In genomic region chr7:101166909-101167644, GRCh38 we compare ENCODE assay signal across 12 cellular contexts. TPM values are rescaled to one million over a fixed set of nuclear protein-coding genes. Genes with fewer than 3 reads are reported as not detected.
DNase-seq lines count a peak whose midpoint lies in the region; ATAC-seq and TF ChIP-seq lines count a peak whose summit lies in the region.
"Had no signal": no experiment of that assay in that cellular context is flagged by ENCODE, and none has a peak within 500 bp of the region (broad histone marks: within the 10 kb centered on the region; RNA-seq: fewer than 3 reads in every experiment).

No MANE protein-coding gene starts in this region.

- H3K23ac ChIP-seq in mesenchymal stem cell (ENCODE audit: low read length in 2 of 2): peak overlapping the region in 1 of 2 experiments; percentile 43

- no peak overlapping the region for H2BK5ac ChIP-seq in mesenchymal stem cell (ENCODE audit: low read depth, low read length, poor library complexity, severe bottlenecking)

- peaks cover 98% of the 10 kb centered on the region for H3K27me3 Mint-ChIP-seq in stimulated activated naive CD8-positive, alpha-beta T cell treated with anti-CD3 and anti-CD28 coated beads, Interleukin-15, amount 100 ng/mL, for 72 hours
- H3K27me3 Mint-ChIP-seq in naive thymus-derived CD4-positive, alpha-beta T cell: peaks cover 66 to 84% (median 71%) of the 10 kb centered on the region in 5 donors

- H3K14ac ChIP-seq in mesenchymal stem cell (ENCODE audit: low read length in 2 of 2): no peak overlapping the region

- no peak overlapping the region for H3K4ac ChIP-seq in mesenchymal stem cell (ENCODE audit: low read depth in 1 of 2, low read length in 2 of 2)

- H3K9me2 ChIP-seq in Karpas-422 (replicated peaks; ENCODE audit: insufficient read depth, low read length): no peaks in the 10 kb centered on the region

- H3K27ac Mint-ChIP-seq in stimulated activated naive CD8-positive, alpha-beta T cell treated with anti-CD3 and anti-CD28 coated beads, Interleukin-15, amount 100 ng/mL, for 72 hours: no peak overlapping the region
- H3K27ac Mint-ChIP-seq in naive thymus-derived CD4-positive, alpha-beta T cell: no peak overlapping the region

- no peak overlapping the region for H2BK12ac ChIP-seq in mesenchymal stem cell (ENCODE audit: low read length in 2 of 2)

- H3K79me2 ChIP-seq in Karpas-422 (ENCODE audit: low read length): 0 out of 2 replicates have a peak, but pooled peaks cover 5% of the 10 kb centered on the region

- no peak overlapping the region for H2BK120ac ChIP-seq in mesenchymal stem cell (ENCODE audit: low read depth, low read length)

- no peaks in the 10 kb centered on the region for H3K9me3 Mint-ChIP-seq in stimulated activated naive CD8-positive, alpha-beta T cell treated with anti-CD3 and anti-CD28 coated beads, Interleukin-15, amount 100 ng/mL, for 72 hours
- peaks cover 0 to 11% (median 0%) of the 10 kb centered on the region in 11 donors for H3K9me3 Mint-ChIP-seq in naive thymus-derived CD4-positive, alpha-beta T cell

- no peak overlapping the region for H4K91ac ChIP-seq in mesenchymal stem cell (ENCODE audit: low read length)

- 2% methylated on average over 12 of the region's 19 CpGs for WGBS in mesenchymal stem cell

- H4K8ac ChIP-seq in mesenchymal stem cell (ENCODE audit: low read length): no peak overlapping the region

- H3K27ac ChIP-seq in Karpas-422 (ENCODE audit: low read length) (no peak overlapping the region), mesenchymal stem cell (ENCODE audit: low read length, poor library complexity, severe bottlenecking) (no peak overlapping the region)
- H3K27ac ChIP-seq in naive thymus-derived CD4-positive, alpha-beta T cell (ENCODE audit: low read depth, low read length): no peak overlapping the region
- H3K27ac ChIP-seq: spleen had no signal

- H3K4me3 ChIP-seq in fibroblast of mammary gland (ENCODE audit: control insufficient read depth, low read depth, low read length) (no peak overlapping the region), Karpas-422 (ENCODE audit: low read length) (no peak overlapping the region), mesenchymal stem cell (ENCODE audit: insufficient read depth in 1 of 2, low read depth in 1 of 2, low read length in 2 of 2) (no peak overlapping the region)
- no peak overlapping the region for H3K4me3 ChIP-seq in naive thymus-derived CD4-positive, alpha-beta T cell (ENCODE audit: low read length)
- H3K4me3 ChIP-seq: spleen had no signal

- H3K4me1 Mint-ChIP-seq in stimulated activated naive CD8-positive, alpha-beta T cell treated with anti-CD3 and anti-CD28 coated beads, Interleukin-15, amount 100 ng/mL, for 72 hours: peaks cover 87% of the 10 kb centered on the region
- peaks cover 56 to 73% (median 63%) of the 10 kb centered on the region in 7 donors for H3K4me1 Mint-ChIP-seq in naive thymus-derived CD4-positive, alpha-beta T cell

- H3K79me1 ChIP-seq in mesenchymal stem cell (replicated peaks; ENCODE audit: low read length, poor library complexity, severe bottlenecking): no peaks in the 10 kb centered on the region

- POLR2A ChIA-PET in naive thymus-derived CD4-positive, alpha-beta T cell (lab: Charles Lee): no interaction called here

- ATAC-seq in stimulated activated naive CD8-positive, alpha-beta T cell treated with anti-CD3 and anti-CD28 coated beads, Interleukin-15, amount 100 ng/mL, for 72 hours: no peak
- no peak for ATAC-seq in stimulated activated naive CD8-positive, alpha-beta T cell treated with anti-CD3 and anti-CD28 coated beads, Interleukin-15, Interleukin-2, amounts not matched to agents 100 U/mL and 50 U/mL, for 24 hours
- ATAC-seq in naive thymus-derived CD4-positive, alpha-beta T cell: no peak

- H2AFZ ChIP-seq in Karpas-422 (ENCODE audit: low read length) (no peak overlapping the region), mesenchymal stem cell (ENCODE audit: low read depth, low read length) (no peak overlapping the region)

- CTCF ChIA-PET in naive thymus-derived CD4-positive, alpha-beta T cell (lab: Charles Lee): interaction anchor here (2.0 kb wide), 1 partner anchor 23 kb away, joined by 9 read pairs; no protein-coding TSS in a partner anchor

- peaks cover 30% of the 10 kb centered on the region for H4K20me1 ChIP-seq in Karpas-422 (ENCODE audit: insufficient read depth, low read depth, low read length)

- no peak overlapping the region for H3K18ac ChIP-seq in mesenchymal stem cell (ENCODE audit: low read depth in 1 of 2, low read length in 2 of 2)

- no peaks in the 10 kb centered on the region for H3K9me3 ChIP-seq in Karpas-422 (ENCODE audit: low read length)
- H3K9me3 ChIP-seq in naive thymus-derived CD4-positive, alpha-beta T cell (ENCODE audit: control insufficient read depth in 2 of 3, low read length in 3 of 3): no peaks in the 10 kb centered on the region
- H3K9me3 ChIP-seq in mesenchymal stem cell (ENCODE audit: control insufficient read depth, low read length): no peaks in the 10 kb centered on the region

- H3K9ac ChIP-seq in Karpas-422 (ENCODE audit: low read length) (no peak overlapping the region), mesenchymal stem cell (ENCODE audit: low read length) (no peak overlapping the region)

- H3K36me3 ChIP-seq in Karpas-422 (ENCODE audit: insufficient read depth, low read length) (no peaks in the 10 kb centered on the region), mesenchymal stem cell (ENCODE audit: control insufficient read depth in 1 of 2, insufficient read depth in 2 of 2, low read depth in 1 of 2, low read length in 2 of 2) (peaks cover 0 to 5% of the 10 kb centered on the region in 2 experiments)
- H3K36me3 ChIP-seq in naive thymus-derived CD4-positive, alpha-beta T cell (ENCODE audit: control insufficient read depth in 2 of 3, insufficient read depth in 3 of 3, low read length in 3 of 3): no peaks in the 10 kb centered on the region
- H3K36me3 ChIP-seq: spleen had no signal

- H3K4me3 Mint-ChIP-seq in stimulated activated naive CD8-positive, alpha-beta T cell treated with anti-CD3 and anti-CD28 coated beads, Interleukin-15, amount 100 ng/mL, for 72 hours: peak overlapping the region; percentile 5 to 42
- H3K4me3 Mint-ChIP-seq in naive thymus-derived CD4-positive, alpha-beta T cell: peak overlapping the region in 3 of 10 donors; percentile 53 to 61 (median 58)

- H3K4me1 ChIP-seq in Karpas-422 (ENCODE audit: low read length): peaks cover 40% of the 10 kb centered on the region
- peaks cover 45 to 57% of the 10 kb centered on the region in 2 donors for H3K4me1 ChIP-seq in naive thymus-derived CD4-positive, alpha-beta T cell (ENCODE audit: control insufficient read depth in 2 of 2, insufficient read depth in 2 of 2, low read length in 2 of 2)
- H3K4me1 ChIP-seq in mesenchymal stem cell (ENCODE audit: control insufficient read depth, insufficient read depth, low read depth, low read length): peaks cover 63% of the 10 kb centered on the region

- H3K36me3 Mint-ChIP-seq in naive thymus-derived CD4-positive, alpha-beta T cell: peaks cover 0 to 4% (median 0%) of the 10 kb centered on the region in 5 donors

- no peaks in the 10 kb centered on the region for H3K27me3 ChIP-seq in Karpas-422 (ENCODE audit: low read length)
- H3K27me3 ChIP-seq in naive thymus-derived CD4-positive, alpha-beta T cell (ENCODE audit: control insufficient read depth in 2 of 2, insufficient read depth in 2 of 2, low read length in 2 of 2): peaks cover 19 to 55% of the 10 kb centered on the region in 2 donors
- H3K27me3 ChIP-seq in mesenchymal stem cell (ENCODE audit: control insufficient read depth in 1 of 2, insufficient read depth in 1 of 2, low read length in 2 of 2): peaks cover 72 to 85% of the 10 kb centered on the region in 2 experiments

- no peak overlapping the region for H2AK5ac ChIP-seq in mesenchymal stem cell (ENCODE audit: low read length, severe bottlenecking)

- DNase-seq in stimulated activated naive CD8-positive, alpha-beta T cell treated with anti-CD3 and anti-CD28 coated beads, Interleukin-15, amount 100 ng/mL, for 72 hours: no peak
- DNase-seq in stimulated activated naive CD8-positive, alpha-beta T cell treated with anti-CD3 and anti-CD28 coated beads, Interleukin-15, Interleukin-2, amounts not matched to agents 100 U/mL and 50 U/mL, for 24 hours: no peak
- DNase-seq in NCI-H82 treated with DMSO at 0.1 percent for 48 hours (lab: John Stamatoyannopoulos, UW; ENCODE audit: unreplicated experiment) (peak; percentile 59), fibroblast of mammary gland (ENCODE audit: low read depth) (peak; percentile 53), NCI-H774 (lab: John Stamatoyannopoulos, UW) (no peak), Karpas-422 (no peak), mesenchymal stem cell (no peak)
- no peak for DNase-seq in naive thymus-derived CD4-positive, alpha-beta T cell
- DNase-seq: midbrain, NCI-H1048, spleen had no signal

- intact Hi-C loops in naive thymus-derived CD4-positive, alpha-beta T cell (cut with micrococcal nuclease): loop anchor here in 1 of 2 donors (5.0 kb wide), 1 partner anchor 280 kb away; the partner anchor contains the start of gene UFSP1

- TF ChIP-seq CTCF in fibroblast of mammary gland (conservative IDR thresholded peaks at IDR 0.05; ENCODE audit: control insufficient read depth, insufficient read depth, low read depth, low read length): no peak

- no peak overlapping the region for H2BK15ac ChIP-seq in mesenchymal stem cell (ENCODE audit: low read depth, poor library complexity, severe bottlenecking)

- no peak overlapping the region for H3K4me2 ChIP-seq in Karpas-422 (ENCODE audit: low read depth, low read length, poor library complexity, severe bottlenecking)
- H3K4me2 ChIP-seq in mesenchymal stem cell (ENCODE audit: low read length, poor library complexity, severe bottlenecking): no peak overlapping the region

RNA-seq across cellular contexts. Expression of gene VGF, which starts 1.7 kb away (rescaled TPM):
- 0.86 and 1.4 TPM in 2 replicates for total RNA-seq in Karpas-422 (2014; rRNA removed; shearing (Covaris generic); ENCODE audit: low replicate concordance)
- under 1 TPM in 1 of 5 experiments, not detected in 4; 0.19 TPM for total RNA-seq in naive thymus-derived CD4-positive, alpha-beta T cell
- not detected for polyA plus RNA-seq in naive thymus-derived CD4-positive, alpha-beta T cell
- 0.04 TPM for polyA plus RNA-seq in mesenchymal stem cell (2013, experiment 1 of 2)
- 0.05 TPM for polyA plus RNA-seq in mesenchymal stem cell (2013, experiment 2 of 2)

RNA-seq across cellular contexts. Expression of gene AP1S1, which starts 12.8 kb away (rescaled TPM):
- 150 and 256 TPM in 2 replicates for total RNA-seq in Karpas-422 (2014; rRNA removed; shearing (Covaris generic); ENCODE audit: low replicate concordance)
- 10 to 100 TPM in 1 of 5 experiments, 1 to 10 TPM in 4; 6.2 to 39.4 (median 8.3) TPM for total RNA-seq in naive thymus-derived CD4-positive, alpha-beta T cell
- polyA plus RNA-seq in naive thymus-derived CD4-positive, alpha-beta T cell: 1 to 10 TPM; 3.3 to 6.9 TPM
- polyA plus RNA-seq in mesenchymal stem cell (2013, experiment 1 of 2): 65.9 TPM
- polyA plus RNA-seq in mesenchymal stem cell (2013, experiment 2 of 2): 64.7 TPM

RNA-seq across cellular contexts. Expression of gene NAT16, which starts 13.0 kb away (rescaled TPM):
- total RNA-seq in Karpas-422 (2014; rRNA removed; shearing (Covaris generic); ENCODE audit: low replicate concordance): not detected in 2 replicates
- not detected for total RNA-seq in naive thymus-derived CD4-positive, alpha-beta T cell
- polyA plus RNA-seq in naive thymus-derived CD4-positive, alpha-beta T cell: not detected
- not detected for polyA plus RNA-seq in mesenchymal stem cell (2013, experiment 1 of 2)
- polyA plus RNA-seq in mesenchymal stem cell (2013, experiment 2 of 2): not detected
- total RNA-seq: fibroblast of villous mesenchyme, spleen had no signal
- polyA plus RNA-seq: spleen had no signal

RNA-seq across cellular contexts. Expression of gene MOGAT3, which starts 33.8 kb away (rescaled TPM):
- total RNA-seq in Karpas-422 (2014; rRNA removed; shearing (Covaris generic); ENCODE audit: low replicate concordance): not detected in 2 replicates
- total RNA-seq in naive thymus-derived CD4-positive, alpha-beta T cell: not detected
- polyA plus RNA-seq in naive thymus-derived CD4-positive, alpha-beta T cell: not detected
- polyA plus RNA-seq in mesenchymal stem cell (2013, experiment 1 of 2): not detected
- polyA plus RNA-seq in mesenchymal stem cell (2013, experiment 2 of 2): not detected
- total RNA-seq: fibroblast of villous mesenchyme, spleen had no signal
- polyA plus RNA-seq: spleen had no signal

RNA-seq across cellular contexts. Expression of gene SERPINE1, which starts 40.2 kb away (rescaled TPM):
- total RNA-seq in Karpas-422 (2014; rRNA removed; shearing (Covaris generic); ENCODE audit: low replicate concordance): not detected in 2 replicates
- under 1 TPM in 3 of 5 experiments, not detected in 2; 0.08 to 0.56 (median 0.36) TPM for total RNA-seq in naive thymus-derived CD4-positive, alpha-beta T cell
- not detected for polyA plus RNA-seq in naive thymus-derived CD4-positive, alpha-beta T cell
- polyA plus RNA-seq in mesenchymal stem cell (2013, experiment 1 of 2): 599 TPM
- 599 TPM for polyA plus RNA-seq in mesenchymal stem cell (2013, experiment 2 of 2)

Comparison
In these comparisons a context has a peak if more than half of its experiments do, and no peak if none do; other contexts are left out.
1. DNase-seq: peak in NCI-H82 treated with DMSO at 0.1 percent for 48 hours (single experiment) and fibroblast of mammary gland (single experiment); none in stimulated activated naive CD8-positive, alpha-beta T cell treated with anti-CD3 and anti-CD28 coated beads, Interleukin-15, amount 100 ng/mL, for 72 hours (0 of 2), stimulated activated naive CD8-positive, alpha-beta T cell treated with anti-CD3 and anti-CD28 coated beads, Interleukin-15, Interleukin-2, amounts not matched to agents 100 U/mL and 50 U/mL, for 24 hours (single experiment), NCI-H774 (single experiment), Karpas-422 (single experiment), naive thymus-derived CD4-positive, alpha-beta T cell (0 of 9) and mesenchymal stem cell (single experiment).